8 cellular contexts compared by ENCODE assay signal in genomic region chr14:22589096-22589839, GRCh38. TPM values are rescaled to one million over a fixed set of nuclear protein-coding genes. Genes with fewer than 3 reads are reported as not detected.
DNase-seq lines count a peak whose midpoint lies in the region; ATAC-seq and TF ChIP-seq lines count a peak whose summit lies in the region.

DAD1 (minus strand) TSS chr14:22589224; CDS start chr14:22589157, 67 bp downstream.

- no peak; the same call in 1 of the 2 replicates for TF ChIP-seq CTCF in Panc1 (IDR thresholded peaks at IDR 0.05)

- DNase-seq in DMS53 (lab: John Stamatoyannopoulos, UW) = peak; percentile 98
- peak; percentile 99 for DNase-seq in KG1 (lab: John Stamatoyannopoulos, UW)
- peak; percentile 97 for DNase-seq in Panc1 (ENCODE audit: low read depth, low spot score)
- peak; percentile 99 for DNase-seq in activated T-cell treated with anti-CD3 and anti-CD28 coated beads, Interleukin-2, amount 50 U/mL, for 4 hours
- DNase-seq in erythroblast (lab: John Stamatoyannopoulos, UW) = peak; percentile 99 to 100
- peak; percentile 100 for DNase-seq in stimulated activated CD8-positive, alpha-beta memory T cell treated with anti-CD3 and anti-CD28 coated beads, Interleukin-4, amount 100 ng/mL, for 48 hours

- H3K9me3 Mint-ChIP-seq in activated T-cell treated with anti-CD3 and anti-CD28 coated beads, Interleukin-2, amount 50 U/mL, for 4 hours = no peaks in the 10 kb centered on the region

- H3K27me3 ChIP-seq in Panc1 (ENCODE audit: control insufficient read depth, insufficient read depth, low read length) (no peaks in the 10 kb centered on the region; the same call in 1 of the 2 replicates), mucosa of rectum (ENCODE audit: control insufficient read depth in 2 of 2, insufficient read depth in 2 of 2, low read length in 2 of 2) (no peaks in the 10 kb centered on the region)

- CTCF ChIA-PET in Panc1 (lab: Charles Lee) = interaction anchor here (0.6 kb wide), 1 partner anchor 176 kb away, joined by 5 read pairs; no protein-coding TSS in a partner anchor

- H3K9ac ChIP-seq in mucosa of rectum (ENCODE audit: low read depth in 1 of 2, low read length in 2 of 2) = peak within 1 kb of the TSS; percentile 97 to 98

- POLR2A ChIA-PET in Panc1 (lab: Charles Lee) = interaction anchor here (0.6 to 1.9 kb wide), 8 partner anchors 10 to 977 kb away, joined by 3 to 14 read pairs (median 5); partner anchors contain the start of genes ABHD4, OXA1L and REM2

- intact Hi-C loops in Panc1 (cut with micrococcal nuclease; ENCODE audit: unreplicated experiment) = no loop called here

- peaks cover 23% of the 10 kb centered on the region for H3K36me3 Mint-ChIP-seq in activated T-cell treated with anti-CD3 and anti-CD28 coated beads, Interleukin-2, amount 50 U/mL, for 4 hours (ENCODE audit: insufficient read depth)

- H3K4me3 Mint-ChIP-seq in activated T-cell treated with anti-CD3 and anti-CD28 coated beads, Interleukin-2, amount 50 U/mL, for 4 hours = peak within 1 kb of the TSS; percentile 91

- H3K36me3 ChIP-seq in Panc1 (ENCODE audit: control insufficient read depth, insufficient read depth, low read length) (no peaks in the 10 kb centered on the region; the same call in 1 of the 2 replicates), mucosa of rectum (ENCODE audit: control insufficient read depth in 2 of 2, insufficient read depth in 2 of 2, low read length in 2 of 2) (no peaks in the 10 kb centered on the region)

- peaks cover 56% of the 10 kb centered on the region for H3K4me1 Mint-ChIP-seq in activated T-cell treated with anti-CD3 and anti-CD28 coated beads, Interleukin-2, amount 50 U/mL, for 4 hours (ENCODE audit: low read depth)

- in situ Hi-C loops in Panc1 (cut with HindIII; ENCODE audit: low pct_unique_long_range_greater_than_20kb, low sequenced_read_pairs) = no loop called here

- TF ChIP-seq POLR2A in erythroblast (IDR thresholded peaks at IDR 0.05; ENCODE audit: low read length) = peak; percentile 97

- ATAC-seq in GM21723 (IDR thresholded peaks at IDR 0.05; ENCODE audit: unreplicated experiment) (peak; percentile 92), Panc1 (peak; percentile 99)
- peak; percentile 83 to 85 for ATAC-seq in activated T-cell treated with anti-CD3 and anti-CD28 coated beads, Interleukin-2, amount 50 U/mL, for 4 hours

- no peaks in the 10 kb centered on the region for H3K27me3 Mint-ChIP-seq in activated T-cell treated with anti-CD3 and anti-CD28 coated beads, Interleukin-2, amount 50 U/mL, for 4 hours (ENCODE audit: low read depth)

- H3K27ac ChIP-seq in Panc1 (ENCODE audit: low read length) = peak within 1 kb of the TSS; percentile 96
- peak within 1 kb of the TSS; percentile 97 to 99 for H3K27ac ChIP-seq in mucosa of rectum (ENCODE audit: low read depth in 2 of 2, low read length in 2 of 2)

- H3K9me3 ChIP-seq in Panc1 (ENCODE audit: control insufficient read depth, insufficient read depth, low read depth, low read length) (no peaks in the 10 kb centered on the region), mucosa of rectum (ENCODE audit: control insufficient read depth in 2 of 2, low read length in 2 of 2) (no peaks in the 10 kb centered on the region)

- peak within 1 kb of the TSS; percentile 91 to 98 for H3K4me3 ChIP-seq in Panc1 (ENCODE audit: low read depth in 2 of 2, low read length in 2 of 2)
- peak within 1 kb of the TSS; percentile 98 to 100 for H3K4me3 ChIP-seq in mucosa of rectum (ENCODE audit: low read length in 2 of 2)

- H3K4me1 ChIP-seq in Panc1 (ENCODE audit: control insufficient read depth, insufficient read depth, low read length) (peaks cover 4% of the 10 kb centered on the region), mucosa of rectum (ENCODE audit: control insufficient read depth in 2 of 2, insufficient read depth in 2 of 2, low read length in 2 of 2) (peaks cover 23 to 27% of the 10 kb centered on the region in 2 donors)

- BruUV-seq in Panc1 (replicated peaks; lab: Mats Ljungman, UMichigan) = no TSS peak

RNA-seq across cellular contexts. Expression of gene DAD1, which starts in this region (rescaled TPM):
- total RNA-seq in Panc1 (2021; ENCODE audit: unreplicated experiment) = 163 TPM
- polyA plus RNA-seq in Panc1 (2012; ENCODE audit: insufficient read length) = 169 TPM
- total RNA-seq in activated T-cell treated with anti-CD3 and anti-CD28 coated beads, Interleukin-2, amount 50 U/mL, for 4 hours = 100 to 1,000 TPM; 287 to 323 (median 300) TPM

Comparison
In these comparisons a context has a peak if more than half of its experiments do, and no peak if none do; other contexts are left out.
1. Peak in every context shown above with its lines: DNase-seq, ATAC-seq, H3K4me3 ChIP-seq and H3K27ac ChIP-seq.